ENCODE assay signal across 1 cellular context in genomic region chr19:3986260-3987041, GRCh38.
A peak's percentile ranks its signal among the peaks of the same experiment; 100 is the strongest.
TF ChIP-seq lines count a peak whose summit lies in the region.

No MANE protein-coding gene starts in this region.

TF ChIP-seq in HepG2, 621 proteins besides CTCF, POLR2A, EP300 and RAD21 (continued from another document and continues in another):
- TF ChIP-seq, protein P1, sequence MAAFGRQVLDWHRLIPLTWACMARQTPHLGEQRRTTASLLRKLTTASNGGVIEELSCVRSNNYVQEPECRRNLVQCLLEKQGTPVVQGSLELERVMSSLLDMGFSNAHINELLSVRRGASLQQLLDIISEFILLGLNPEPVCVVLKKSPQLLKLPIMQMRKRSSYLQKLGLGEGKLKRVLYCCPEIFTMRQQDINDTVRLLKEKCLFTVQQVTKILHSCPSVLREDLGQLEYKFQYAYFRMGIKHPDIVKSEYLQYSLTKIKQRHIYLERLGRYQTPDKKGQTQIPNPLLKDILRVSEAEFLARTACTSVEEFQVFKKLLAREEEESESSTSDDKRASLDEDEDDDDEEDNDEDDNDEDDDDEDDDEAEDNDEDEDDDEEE (CRISPR knock-in tag; IDR thresholded peaks at IDR 0.05) = 0 out of 2 replicates have a peak, but pooled peaks have one; percentile 12
- TF ChIP-seq ZNF83 (CRISPR knock-in tag; IDR thresholded peaks at IDR 0.05; ENCODE audit: borderline replicate concordance) = no peak
- TF ChIP-seq HNRNPUL1 (IDR thresholded peaks at IDR 0.05; ENCODE audit: low read depth, low read length) = no peak
- no peak for TF ChIP-seq EHMT2 (IDR thresholded peaks at IDR 0.05; ENCODE audit: borderline replicate concordance, low read depth, low read length)
- peak; percentile 12 for TF ChIP-seq MED8 (CRISPR knock-in tag; IDR thresholded peaks at IDR 0.05; ENCODE audit: insufficient replicate concordance)
- TF ChIP-seq, protein P2, sequence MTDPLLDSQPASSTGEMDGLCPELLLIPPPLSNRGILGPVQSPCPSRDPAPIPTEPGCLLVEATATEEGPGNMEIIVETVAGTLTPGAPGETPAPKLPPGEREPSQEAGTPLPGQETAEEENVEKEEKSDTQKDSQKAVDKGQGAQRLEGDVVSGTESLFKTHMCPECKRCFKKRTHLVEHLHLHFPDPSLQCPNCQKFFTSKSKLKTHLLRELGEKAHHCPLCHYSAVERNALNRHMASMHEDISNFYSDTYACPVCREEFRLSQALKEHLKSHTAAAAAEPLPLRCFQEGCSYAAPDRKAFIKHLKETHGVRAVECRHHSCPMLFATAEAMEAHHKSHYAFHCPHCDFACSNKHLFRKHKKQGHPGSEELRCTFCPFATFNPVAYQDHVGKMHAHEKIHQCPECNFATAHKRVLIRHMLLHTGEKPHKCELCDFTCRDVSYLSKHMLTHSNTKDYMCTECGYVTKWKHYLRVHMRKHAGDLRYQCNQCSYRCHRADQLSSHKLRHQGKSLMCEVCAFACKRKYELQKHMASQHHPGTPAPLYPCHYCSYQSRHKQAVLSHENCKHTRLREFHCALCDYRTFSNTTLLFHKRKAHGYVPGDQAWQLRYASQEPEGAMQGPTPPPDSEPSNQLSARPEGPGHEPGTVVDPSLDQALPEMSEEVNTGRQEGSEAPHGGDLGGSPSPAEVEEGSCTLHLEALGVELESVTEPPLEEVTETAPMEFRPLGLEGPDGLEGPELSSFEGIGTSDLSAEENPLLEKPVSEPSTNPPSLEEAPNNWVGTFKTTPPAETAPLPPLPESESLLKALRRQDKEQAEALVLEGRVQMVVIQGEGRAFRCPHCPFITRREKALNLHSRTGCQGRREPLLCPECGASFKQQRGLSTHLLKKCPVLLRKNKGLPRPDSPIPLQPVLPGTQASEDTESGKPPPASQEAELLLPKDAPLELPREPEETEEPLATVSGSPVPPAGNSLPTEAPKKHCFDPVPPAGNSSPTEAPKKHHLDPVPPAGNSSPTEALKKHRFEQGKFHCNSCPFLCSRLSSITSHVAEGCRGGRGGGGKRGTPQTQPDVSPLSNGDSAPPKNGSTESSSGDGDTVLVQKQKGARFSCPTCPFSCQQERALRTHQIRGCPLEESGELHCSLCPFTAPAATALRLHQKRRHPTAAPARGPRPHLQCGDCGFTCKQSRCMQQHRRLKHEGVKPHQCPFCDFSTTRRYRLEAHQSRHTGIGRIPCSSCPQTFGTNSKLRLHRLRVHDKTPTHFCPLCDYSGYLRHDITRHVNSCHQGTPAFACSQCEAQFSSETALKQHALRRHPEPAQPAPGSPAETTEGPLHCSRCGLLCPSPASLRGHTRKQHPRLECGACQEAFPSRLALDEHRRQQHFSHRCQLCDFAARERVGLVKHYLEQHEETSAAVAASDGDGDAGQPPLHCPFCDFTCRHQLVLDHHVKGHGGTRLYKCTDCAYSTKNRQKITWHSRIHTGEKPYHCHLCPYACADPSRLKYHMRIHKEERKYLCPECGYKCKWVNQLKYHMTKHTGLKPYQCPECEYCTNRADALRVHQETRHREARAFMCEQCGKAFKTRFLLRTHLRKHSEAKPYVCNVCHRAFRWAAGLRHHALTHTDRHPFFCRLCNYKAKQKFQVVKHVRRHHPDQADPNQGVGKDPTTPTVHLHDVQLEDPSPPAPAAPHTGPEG (CRISPR knock-in tag; IDR thresholded peaks at IDR 0.05) = no peak; the same call in 1 of the 2 replicates
- TF ChIP-seq HNRNPK (IDR thresholded peaks at IDR 0.05; ENCODE audit: low read depth, low read length, poor library complexity, severe bottlenecking) = no peak
- peak; percentile 43; the same call in 1 of the 2 replicates for TF ChIP-seq CEBPB (IDR thresholded peaks at IDR 0.05; ENCODE audit: borderline replicate concordance, low read depth, low read length)
- TF ChIP-seq ZNF614 (CRISPR knock-in tag; IDR thresholded peaks at IDR 0.05; ENCODE audit: borderline replicate concordance) = no peak
- no peak for TF ChIP-seq ZNF10 (CRISPR knock-in tag; IDR thresholded peaks at IDR 0.05; ENCODE audit: borderline replicate concordance, low read depth)
- TF ChIP-seq KDM3A (CRISPR knock-in tag; IDR thresholded peaks at IDR 0.05; ENCODE audit: low read depth) = no peak
- TF ChIP-seq ATF1 (CRISPR knock-in tag; IDR thresholded peaks at IDR 0.05) = 0 out of 2 replicates have a peak, but pooled peaks have one; percentile 37
- no peak for TF ChIP-seq ZNF101 (CRISPR knock-in tag; IDR thresholded peaks at IDR 0.05; ENCODE audit: borderline replicate concordance, low read depth)
- TF ChIP-seq ZNF572 (CRISPR knock-in tag; IDR thresholded peaks at IDR 0.05) = no peak
- TF ChIP-seq U2AF1 (optimal IDR thresholded peaks at IDR 0.05; ENCODE audit: low read depth, low read length) = no peak
- TF ChIP-seq, protein P3, sequence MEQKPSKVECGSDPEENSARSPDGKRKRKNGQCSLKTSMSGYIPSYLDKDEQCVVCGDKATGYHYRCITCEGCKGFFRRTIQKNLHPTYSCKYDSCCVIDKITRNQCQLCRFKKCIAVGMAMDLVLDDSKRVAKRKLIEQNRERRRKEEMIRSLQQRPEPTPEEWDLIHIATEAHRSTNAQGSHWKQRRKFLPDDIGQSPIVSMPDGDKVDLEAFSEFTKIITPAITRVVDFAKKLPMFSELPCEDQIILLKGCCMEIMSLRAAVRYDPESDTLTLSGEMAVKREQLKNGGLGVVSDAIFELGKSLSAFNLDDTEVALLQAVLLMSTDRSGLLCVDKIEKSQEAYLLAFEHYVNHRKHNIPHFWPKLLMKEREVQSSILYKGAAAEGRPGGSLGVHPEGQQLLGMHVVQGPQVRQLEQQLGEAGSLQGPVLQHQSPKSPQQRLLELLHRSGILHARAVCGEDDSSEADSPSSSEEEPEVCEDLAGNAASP (CRISPR knock-in tag; IDR thresholded peaks at IDR 0.05; ENCODE audit: borderline replicate concordance) = peak; percentile 100
- TF ChIP-seq ARID3A (IDR thresholded peaks at IDR 0.05; ENCODE audit: low read depth, low read length) = peak; percentile 59
- TF ChIP-seq IKZF4 (CRISPR knock-in tag; IDR thresholded peaks at IDR 0.05; ENCODE audit: borderline replicate concordance, low read depth, not compliant biosample characterization) = no peak
- TF ChIP-seq EED (CRISPR knock-in tag; IDR thresholded peaks at IDR 0.05) = no peak
- TF ChIP-seq, protein P4, sequence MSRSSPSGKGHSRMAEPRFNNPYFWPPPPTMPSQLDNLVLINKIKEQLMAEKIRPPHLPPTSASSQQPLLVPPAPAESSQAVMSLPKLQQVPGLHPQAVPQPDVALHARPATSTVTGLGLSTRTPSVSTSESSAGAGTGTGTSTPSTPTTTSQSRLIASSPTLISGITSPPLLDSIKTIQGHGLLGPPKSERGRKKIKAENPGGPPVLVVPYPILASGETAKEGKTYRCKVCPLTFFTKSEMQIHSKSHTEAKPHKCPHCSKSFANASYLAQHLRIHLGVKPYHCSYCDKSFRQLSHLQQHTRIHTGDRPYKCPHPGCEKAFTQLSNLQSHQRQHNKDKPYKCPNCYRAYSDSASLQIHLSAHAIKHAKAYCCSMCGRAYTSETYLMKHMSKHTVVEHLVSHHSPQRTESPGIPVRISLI (CRISPR knock-in tag; IDR thresholded peaks at IDR 0.05; ENCODE audit: borderline replicate concordance) = no peak
- TF ChIP-seq ZNF781 (CRISPR knock-in tag; IDR thresholded peaks at IDR 0.05; ENCODE audit: borderline replicate concordance, not compliant biosample characterization) = no peak
- no peak for TF ChIP-seq NR3C1 (CRISPR knock-in tag; IDR thresholded peaks at IDR 0.05)
- TF ChIP-seq, protein P5, sequence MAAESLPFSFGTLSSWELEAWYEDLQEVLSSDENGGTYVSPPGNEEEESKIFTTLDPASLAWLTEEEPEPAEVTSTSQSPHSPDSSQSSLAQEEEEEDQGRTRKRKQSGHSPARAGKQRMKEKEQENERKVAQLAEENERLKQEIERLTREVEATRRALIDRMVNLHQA (CRISPR knock-in tag; IDR thresholded peaks at IDR 0.05) = no peak
- no peak for TF ChIP-seq ZSCAN22 (CRISPR knock-in tag; IDR thresholded peaks at IDR 0.05)
- no peak for TF ChIP-seq PRDM15 (CRISPR knock-in tag; IDR thresholded peaks at IDR 0.05)
- TF ChIP-seq CAMTA2 (CRISPR knock-in tag; IDR thresholded peaks at IDR 0.05; ENCODE audit: borderline replicate concordance) = 0 out of 2 replicates have a peak, but pooled peaks have one; percentile 40
- TF ChIP-seq RXRB (CRISPR knock-in tag; IDR thresholded peaks at IDR 0.05; ENCODE audit: borderline replicate concordance) = peak; percentile 97
- TF ChIP-seq YY1 (IDR thresholded peaks at IDR 0.05; ENCODE audit: insufficient read depth, insufficient replicate concordance, low read depth, low read length) = no peak
- TF ChIP-seq NR2F1 (CRISPR knock-in tag; IDR thresholded peaks at IDR 0.05) = no peak
- TF ChIP-seq ZNF251 (CRISPR knock-in tag; IDR thresholded peaks at IDR 0.05) = no peak
- TF ChIP-seq ZEB1 (IDR thresholded peaks at IDR 0.05; ENCODE audit: insufficient replicate concordance, low read depth) = peak; percentile 79
- TF ChIP-seq, protein P6, sequence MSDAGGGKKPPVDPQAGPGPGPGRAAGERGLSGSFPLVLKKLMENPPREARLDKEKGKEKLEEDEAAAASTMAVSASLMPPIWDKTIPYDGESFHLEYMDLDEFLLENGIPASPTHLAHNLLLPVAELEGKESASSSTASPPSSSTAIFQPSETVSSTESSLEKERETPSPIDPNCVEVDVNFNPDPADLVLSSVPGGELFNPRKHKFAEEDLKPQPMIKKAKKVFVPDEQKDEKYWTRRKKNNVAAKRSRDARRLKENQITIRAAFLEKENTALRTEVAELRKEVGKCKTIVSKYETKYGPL (CRISPR knock-in tag; IDR thresholded peaks at IDR 0.05) = 0 out of 2 replicates have a peak, but pooled peaks have one; percentile 32
- TF ChIP-seq, protein P7, sequence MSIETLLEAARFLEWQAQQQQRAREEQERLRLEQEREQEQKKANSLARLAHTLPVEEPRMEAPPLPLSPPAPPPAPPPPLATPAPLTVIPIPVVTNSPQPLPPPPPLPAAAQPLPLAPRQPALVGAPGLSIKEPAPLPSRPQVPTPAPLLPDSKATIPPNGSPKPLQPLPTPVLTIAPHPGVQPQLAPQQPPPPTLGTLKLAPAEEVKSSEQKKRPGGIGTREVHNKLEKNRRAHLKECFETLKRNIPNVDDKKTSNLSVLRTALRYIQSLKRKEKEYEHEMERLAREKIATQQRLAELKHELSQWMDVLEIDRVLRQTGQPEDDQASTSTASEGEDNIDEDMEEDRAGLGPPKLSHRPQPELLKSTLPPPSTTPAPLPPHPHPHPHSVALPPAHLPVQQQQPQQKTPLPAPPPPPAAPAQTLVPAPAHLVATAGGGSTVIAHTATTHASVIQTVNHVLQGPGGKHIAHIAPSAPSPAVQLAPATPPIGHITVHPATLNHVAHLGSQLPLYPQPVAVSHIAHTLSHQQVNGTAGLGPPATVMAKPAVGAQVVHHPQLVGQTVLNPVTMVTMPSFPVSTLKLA (IDR thresholded peaks at IDR 0.05) = no peak
